8 cellular contexts compared by ENCODE assay signal in genomic region chr10:72625608-72626443, GRCh38. TPM values are rescaled to one million over a fixed set of nuclear protein-coding genes. Genes with fewer than 3 reads are reported as not detected.
DNase-seq lines count a peak whose midpoint lies in the region; ATAC-seq and TF ChIP-seq lines count a peak whose summit lies in the region.

Gene MICU1 (minus strand): TSS chr10:72626079. CDS start chr10:72566793, 59,286 bp downstream.

- no peaks in the 10 kb centered on the region for H3K9me2 ChIP-seq in SU-DHL-6 (replicated peaks; ENCODE audit: insufficient read depth, low read length)

- H3F3A ChIP-seq in SU-DHL-6 (ENCODE audit: insufficient read depth), result no peaks in the 10 kb centered on the region

- no peak for TF ChIP-seq EP300 in ovary (IDR thresholded peaks at IDR 0.05)

- H3K27me3 ChIP-seq in SU-DHL-6 (ENCODE audit: low read length) (no peaks in the 10 kb centered on the region), ovary (no peaks in the 10 kb centered on the region), thyroid gland (no peaks in the 10 kb centered on the region)

- H3K27me3 Mint-ChIP-seq in activated naive CD8-positive, alpha-beta T cell treated with anti-CD3 and anti-CD28 coated beads, Interleukin-2, amount 10 ng/mL, durations not matched to agents 7 days and 5 days, result no peaks in the 10 kb centered on the region

- ATAC-seq in HG02642 (IDR thresholded peaks at IDR 0.05; ENCODE audit: poor library complexity, unreplicated experiment), result peak; percentile 98
- ATAC-seq in activated naive CD8-positive, alpha-beta T cell treated with anti-CD3 and anti-CD28 coated beads, Interleukin-2, amount 10 ng/mL, durations not matched to agents 7 days and 5 days (ENCODE audit: low read depth), result peak; percentile 100

- H3K79me2 ChIP-seq in SU-DHL-6 (ENCODE audit: insufficient read depth, low read length), result peaks cover 29% of the 10 kb centered on the region; the same call in 1 of the 2 replicates

- H3K4me1 ChIP-seq in ovary (ENCODE audit: insufficient read depth) (peaks cover 7% of the 10 kb centered on the region), thyroid gland (peaks cover 7 to 15% of the 10 kb centered on the region in 2 donors)

- peak within 1 kb of the TSS; percentile 96 for H2AFZ ChIP-seq in SU-DHL-6 (ENCODE audit: low read depth, low read length, severe bottlenecking)

- TF ChIP-seq CTCF in GM10266 (IDR thresholded peaks at IDR 0.05; ENCODE audit: control insufficient read depth, insufficient read depth, low read depth, missing control alignments) (no peak), SU-DHL-6 (IDR thresholded peaks at IDR 0.05; ENCODE audit: insufficient read depth, low read length, poor library complexity, severe bottlenecking) (no peak), ovary (IDR thresholded peaks at IDR 0.05) (no peak), thyroid gland (IDR thresholded peaks at IDR 0.05) (peak in 1 of 6 experiments; percentile 4)

- peak; percentile 90 for DNase-seq in GM10266 (ENCODE audit: extremely low spot score)
- DNase-seq in NCI-H128 (lab: John Stamatoyannopoulos, UW; ENCODE audit: unreplicated experiment), result peak; percentile 78
- DNase-seq in activated naive CD8-positive, alpha-beta T cell treated with anti-CD3 and anti-CD28 coated beads, Interleukin-2, amount 10 ng/mL, durations not matched to agents 7 days and 5 days, result peak; percentile 91
- DNase-seq in head of caudate nucleus, result peak; percentile 95 to 99 (median 97)
- peak; percentile 96 to 97 (median 96) for DNase-seq in ovary
- peak; percentile 96 to 97 for DNase-seq in thyroid gland

- peak within 1 kb of the TSS; percentile 98 for H3K4me3 Mint-ChIP-seq in activated naive CD8-positive, alpha-beta T cell treated with anti-CD3 and anti-CD28 coated beads, Interleukin-2, amount 10 ng/mL, durations not matched to agents 7 days and 5 days

- H3K9ac ChIP-seq in SU-DHL-6 (ENCODE audit: low read length), result peak within 1 kb of the TSS; percentile 81

- H3K9me3 Mint-ChIP-seq in activated naive CD8-positive, alpha-beta T cell treated with anti-CD3 and anti-CD28 coated beads, Interleukin-2, amount 10 ng/mL, durations not matched to agents 7 days and 5 days, result no peaks in the 10 kb centered on the region

- peak within 1 kb of the TSS; percentile 92 for H3K4me2 ChIP-seq in SU-DHL-6 (ENCODE audit: low read depth, low read length, poor library complexity, severe bottlenecking)

- POLR2A ChIA-PET in activated naive CD8-positive, alpha-beta T cell treated with anti-CD3 and anti-CD28 coated beads, Interleukin-2, amount 10 ng/mL, durations not matched to agents 7 days and 5 days (lab: Charles Lee), result interaction anchor here (0.8 to 1.3 kb wide), 4 partner anchors 66 to 471 kb away, joined by 3 read pairs; partner anchors contain the start of genes MCU and P4HA1

- H3K9me3 ChIP-seq in SU-DHL-6 (ENCODE audit: insufficient read depth, low read length) (no peaks in the 10 kb centered on the region), ovary (no peaks in the 10 kb centered on the region), thyroid gland (no peaks in the 10 kb centered on the region)

- intact Hi-C loops in head of caudate nucleus (cut with DNase I), result no loop called here
- intact Hi-C loops in ovary (cut with DNase I), result loop anchor here in 1 of 4 donors (5.0 kb wide), 1 partner anchor 66 kb away; the partner anchor contains the start of gene MCU
- intact Hi-C loops in thyroid gland (cut with DNase I), result loop anchor here (10.0 kb wide), 1 partner anchor 69 kb away; the partner anchor contains the start of gene MCU

- TF ChIP-seq POLR2A in ovary (IDR thresholded peaks at IDR 0.05), result peak; percentile 69
- peak in 1 of 2 donors; percentile 88 for TF ChIP-seq POLR2A in thyroid gland (IDR thresholded peaks at IDR 0.05)

- no peaks in the 10 kb centered on the region for H3K36me3 ChIP-seq in SU-DHL-6 (ENCODE audit: low read length)
- no peaks in the 10 kb centered on the region for H3K36me3 ChIP-seq in ovary
- H3K36me3 ChIP-seq in thyroid gland, result no peaks in the 10 kb centered on the region

- H3K36me3 Mint-ChIP-seq in activated naive CD8-positive, alpha-beta T cell treated with anti-CD3 and anti-CD28 coated beads, Interleukin-2, amount 10 ng/mL, durations not matched to agents 7 days and 5 days, result peaks cover 3% of the 10 kb centered on the region

- peak within 1 kb of the TSS; percentile 93 for H3K27ac Mint-ChIP-seq in activated naive CD8-positive, alpha-beta T cell treated with anti-CD3 and anti-CD28 coated beads, Interleukin-2, amount 10 ng/mL, durations not matched to agents 7 days and 5 days

- peaks cover 6% of the 10 kb centered on the region for H3K4me1 Mint-ChIP-seq in activated naive CD8-positive, alpha-beta T cell treated with anti-CD3 and anti-CD28 coated beads, Interleukin-2, amount 10 ng/mL, durations not matched to agents 7 days and 5 days

- no peaks in the 10 kb centered on the region for H4K20me1 ChIP-seq in SU-DHL-6 (ENCODE audit: low read depth, low read length)

- WGBS in ovary, 3 donors, result 0% methylated on average over 49 of the region's 49 CpGs
- WGBS in thyroid gland, 2 donors, result 0 to 1% methylated on average over 35 to 43 of the region's 49 CpGs

- H3K27ac ChIP-seq in SU-DHL-6 (ENCODE audit: low read depth, low read length) (peak within 1 kb of the TSS; percentile 53), ovary (peak within 1 kb of the TSS; percentile 69 to 87), thyroid gland (peak within 1 kb of the TSS in 2 of 3 donors; percentile 64 to 67)

- peak within 1 kb of the TSS; percentile 97 for H3K4me3 ChIP-seq in SU-DHL-6 (ENCODE audit: insufficient read depth, low read length, poor library complexity, severe bottlenecking)
- peak within 1 kb of the TSS; percentile 70 for H3K4me3 ChIP-seq in ovary
- H3K4me3 ChIP-seq in thyroid gland (replicated peaks in 1 of 3), result peak within 1 kb of the TSS; percentile 45 to 79 (median 74)

RNA-seq across cellular contexts. Expression of gene MICU1, which starts in this region (rescaled TPM):
- total RNA-seq in activated naive CD8-positive, alpha-beta T cell treated with anti-CD3 and anti-CD28 coated beads, Interleukin-2, amount 10 ng/mL, durations not matched to agents 7 days and 5 days, result 10 to 100 TPM; 24.6 to 30.0 TPM
- total RNA-seq in ovary, result 10 to 100 TPM; 29.9 to 51.8 (median 44.5) TPM
- 100 to 1,000 TPM in 1 of 2 donors, 10 to 100 TPM in 1; 42.4 to 117 TPM for polyA plus RNA-seq in ovary
- total RNA-seq in thyroid gland, result 10 to 100 TPM; 26.5 to 33.9 (median 31.5) TPM

Comparison
In these comparisons a context has a peak if more than half of its experiments do, and no peak if none do; other contexts are left out.
1. Peak in every context shown above with its lines: DNase-seq, ATAC-seq, H3K4me3 ChIP-seq and H3K27ac ChIP-seq.